9 cellular contexts compared by ENCODE assay signal in genomic region chr3:177427540-177427939, GRCh38.
DNase-seq lines count a peak whose midpoint lies in the region; ATAC-seq and TF ChIP-seq lines count a peak whose summit lies in the region.
"Had no signal": no experiment of that assay in that cellular context is flagged by ENCODE, and none has a peak within 500 bp of the region (broad histone marks: within the 10 kb centered on the region; RNA-seq: fewer than 3 reads in every experiment).

No MANE protein-coding gene starts in this region.

- H3K36me3 Mint-ChIP-seq in activated T-cell treated with anti-CD3 and anti-CD28 coated beads, Interleukin-2, amount 50 U/mL, for 4 hours (ENCODE audit: insufficient read depth): no peaks in the 10 kb centered on the region
- no peaks in the 10 kb centered on the region for H3K36me3 Mint-ChIP-seq in activated naive CD8-positive, alpha-beta T cell treated with anti-CD3 and anti-CD28 coated beads for 36 hours
- no peaks in the 10 kb centered on the region for H3K36me3 Mint-ChIP-seq in stimulated activated naive CD8-positive, alpha-beta T cell treated with anti-CD3 and anti-CD28 coated beads, Interleukin-15, Interleukin-2, amounts not matched to agents 100 ng/mL and 50 ng/mL, for 24 hours (ENCODE audit: low read depth)

- H3K27me3 Mint-ChIP-seq in activated T-cell treated with anti-CD3 and anti-CD28 coated beads, Interleukin-2, amount 50 U/mL, for 4 hours (ENCODE audit: low read depth): no peaks in the 10 kb centered on the region
- no peaks in the 10 kb centered on the region for H3K27me3 Mint-ChIP-seq in activated naive CD8-positive, alpha-beta T cell treated with anti-CD3 and anti-CD28 coated beads for 36 hours
- H3K27me3 Mint-ChIP-seq in stimulated activated naive CD8-positive, alpha-beta T cell treated with anti-CD3 and anti-CD28 coated beads, Interleukin-15, Interleukin-2, amounts not matched to agents 100 ng/mL and 50 ng/mL, for 24 hours: peaks cover 3% of the 10 kb centered on the region

- H3K4me1 Mint-ChIP-seq in activated T-cell treated with anti-CD3 and anti-CD28 coated beads, Interleukin-2, amount 50 U/mL, for 4 hours (ENCODE audit: low read depth): peaks cover 25% of the 10 kb centered on the region
- peaks cover 25% of the 10 kb centered on the region for H3K4me1 Mint-ChIP-seq in activated naive CD8-positive, alpha-beta T cell treated with anti-CD3 and anti-CD28 coated beads for 36 hours
- H3K4me1 Mint-ChIP-seq in stimulated activated naive CD8-positive, alpha-beta T cell treated with anti-CD3 and anti-CD28 coated beads, Interleukin-15, Interleukin-2, amounts not matched to agents 100 ng/mL and 50 ng/mL, for 24 hours (ENCODE audit: low read depth): peaks cover 23% of the 10 kb centered on the region

- H3K4me3 Mint-ChIP-seq in activated T-cell treated with anti-CD3 and anti-CD28 coated beads, Interleukin-2, amount 50 U/mL, for 4 hours: peak overlapping the region; percentile 40
- H3K4me3 Mint-ChIP-seq in activated naive CD8-positive, alpha-beta T cell treated with anti-CD3 and anti-CD28 coated beads for 36 hours: no peak overlapping the region
- peak overlapping the region; percentile 57 for H3K4me3 Mint-ChIP-seq in stimulated activated naive CD8-positive, alpha-beta T cell treated with anti-CD3 and anti-CD28 coated beads, Interleukin-15, Interleukin-2, amounts not matched to agents 100 ng/mL and 50 ng/mL, for 24 hours

- H3K27ac Mint-ChIP-seq in activated naive CD8-positive, alpha-beta T cell treated with anti-CD3 and anti-CD28 coated beads for 36 hours: peak overlapping the region; percentile 85
- peak overlapping the region; percentile 70 for H3K27ac Mint-ChIP-seq in stimulated activated naive CD8-positive, alpha-beta T cell treated with anti-CD3 and anti-CD28 coated beads, Interleukin-15, Interleukin-2, amounts not matched to agents 100 ng/mL and 50 ng/mL, for 24 hours

- no peaks in the 10 kb centered on the region for H3K9me3 Mint-ChIP-seq in activated T-cell treated with anti-CD3 and anti-CD28 coated beads, Interleukin-2, amount 50 U/mL, for 4 hours
- H3K9me3 Mint-ChIP-seq in activated naive CD8-positive, alpha-beta T cell treated with anti-CD3 and anti-CD28 coated beads for 36 hours: peaks cover 3% of the 10 kb centered on the region
- no peaks in the 10 kb centered on the region for H3K9me3 Mint-ChIP-seq in stimulated activated naive CD8-positive, alpha-beta T cell treated with anti-CD3 and anti-CD28 coated beads, Interleukin-15, Interleukin-2, amounts not matched to agents 100 ng/mL and 50 ng/mL, for 24 hours

- ATAC-seq in activated T-cell treated with anti-CD3 and anti-CD28 coated beads, Interleukin-2, amount 50 U/mL, for 4 hours: peak; percentile 39 to 56
- peak; percentile 8 for ATAC-seq in HG03565 (IDR thresholded peaks at IDR 0.05; ENCODE audit: unreplicated experiment)

- TF ChIP-seq POLR2A in erythroblast (IDR thresholded peaks at IDR 0.05; ENCODE audit: low read length): no peak

- DNase-seq in activated T-cell treated with anti-CD3 and anti-CD28 coated beads, Interleukin-2, amount 50 U/mL, for 4 hours: no peak
- no peak for DNase-seq in activated T-cell treated with anti-CD3 and anti-CD28 coated beads for 4 hours
- DNase-seq in activated naive CD8-positive, alpha-beta T cell treated with anti-CD3 and anti-CD28 coated beads for 36 hours: no peak
- no peak for DNase-seq in NCI-H2081 (lab: John Stamatoyannopoulos, UW)
- no peak for DNase-seq in retina
- DNase-seq in erythroblast (lab: John Stamatoyannopoulos, UW): no peak
- DNase-seq: NCI-H510A had no signal
